In genomic region chr1:31880957-31881697, GRCh38 we compare ENCODE assay signal across 13 cellular contexts. TPM values are rescaled to one million over a fixed set of nuclear protein-coding genes. Genes with fewer than 3 reads are reported as not detected.
DNase-seq lines count a peak whose midpoint lies in the region; ATAC-seq and TF ChIP-seq lines count a peak whose summit lies in the region.
"Had no signal": no experiment of that assay in that cellular context is flagged by ENCODE, and none has a peak within 500 bp of the region (broad histone marks: within the 10 kb centered on the region; RNA-seq: fewer than 3 reads in every experiment).

No MANE protein-coding gene starts in this region.

- TF ChIP-seq CTCF in 22Rv1 (IDR thresholded peaks at IDR 0.05), result no peak
- TF ChIP-seq CTCF in GM13976 (IDR thresholded peaks at IDR 0.05; ENCODE audit: borderline replicate concordance, control extremely low read depth, extremely low read depth, insufficient read depth, missing control alignments), result no peak
- no peak for TF ChIP-seq CTCF in esophagus squamous epithelium (IDR thresholded peaks at IDR 0.05)

- H3K9me3 ChIP-seq in esophagus squamous epithelium, result no peaks in the 10 kb centered on the region
- H3K9me3 ChIP-seq: Peyer's patch had no signal

- 48 to 49% methylated on average over 8 of the region's 8 CpGs for WGBS in esophagus squamous epithelium, 2 donors

- H3K4me3 ChIP-seq in esophagus squamous epithelium, result no peak overlapping the region
- H3K4me3 ChIP-seq: Peyer's patch had no signal

- intact Hi-C loops in esophagus squamous epithelium (cut with DNase I), result no loop called here

- H3K36me3 ChIP-seq in esophagus squamous epithelium, result no peaks in the 10 kb centered on the region
- H3K36me3 ChIP-seq: Peyer's patch had no signal

- no peak for TF ChIP-seq POLR2A in esophagus squamous epithelium (IDR thresholded peaks at IDR 0.05)

- H3K27me3 ChIP-seq in esophagus squamous epithelium, result peaks cover 0 to 10% (median 0%) of the 10 kb centered on the region in 4 donors
- H3K27me3 ChIP-seq: Peyer's patch had no signal

- peak; percentile 45 for ATAC-seq in left lobe of liver
- no peak for ATAC-seq in GM18868 (IDR thresholded peaks at IDR 0.05; ENCODE audit: unreplicated experiment)
- ATAC-seq in activated CD4-positive, CD25-positive, alpha-beta regulatory T cell treated with anti-CD3 and anti-CD28 coated beads, Interleukin-2, amount 50 U/mL, for 24 hours, result no peak
- ATAC-seq in GM21367 (IDR thresholded peaks at IDR 0.05; ENCODE audit: unreplicated experiment), result no peak

- in situ Hi-C loops in GM13976 (cut with MboI; ENCODE audit: low sequenced_read_pairs, unreplicated experiment), result no loop called here

- peak; percentile 67 for DNase-seq in GM13976 (ENCODE audit: low spot score)
- peak; percentile 15 for DNase-seq in NCI-H69 (lab: John Stamatoyannopoulos, UW)
- no peak for DNase-seq in left lobe of liver (ENCODE audit: low spot score)
- no peak for DNase-seq in esophagus squamous epithelium (lab: John Stamatoyannopoulos, UW)
- DNase-seq: activated CD4-positive, alpha-beta memory T cell treated with anti-CD3 and anti-CD28 coated beads for 36 hours; activated naive CD4-positive, alpha-beta T cell treated with anti-CD3 and anti-CD28 coated beads for 36 hours; central memory CD4-positive, alpha-beta T cell; midbrain had no signal

- peaks cover 0 to 10% (median 0%) of the 10 kb centered on the region in 3 donors for H3K4me1 ChIP-seq in esophagus squamous epithelium
- H3K4me1 ChIP-seq: Peyer's patch had no signal

- peak overlapping the region; percentile 56 for H3K27ac ChIP-seq in 22Rv1
- H3K27ac ChIP-seq in esophagus squamous epithelium, result no peak overlapping the region
- H3K27ac ChIP-seq: Peyer's patch had no signal

RNA-seq across cellular contexts. Expression of gene PTP4A2, which starts 57.0 kb away (rescaled TPM):
- total RNA-seq in left lobe of liver, result 66.7 TPM
- total RNA-seq in esophagus squamous epithelium, result 100 to 1,000 TPM in 3 of 4 donors, 10 to 100 TPM in 1; 71.4 to 122 (median 108) TPM

Comparison
In these comparisons a context has a peak if more than half of its experiments do, and no peak if none do; other contexts are left out.
1. DNase-seq: peak in GM13976 (single experiment) and NCI-H69 (single experiment); none in left lobe of liver (single experiment) and esophagus squamous epithelium (single experiment).